Comparison of ENCODE assay signal across 1 cellular context in the genomic region with DNA sequence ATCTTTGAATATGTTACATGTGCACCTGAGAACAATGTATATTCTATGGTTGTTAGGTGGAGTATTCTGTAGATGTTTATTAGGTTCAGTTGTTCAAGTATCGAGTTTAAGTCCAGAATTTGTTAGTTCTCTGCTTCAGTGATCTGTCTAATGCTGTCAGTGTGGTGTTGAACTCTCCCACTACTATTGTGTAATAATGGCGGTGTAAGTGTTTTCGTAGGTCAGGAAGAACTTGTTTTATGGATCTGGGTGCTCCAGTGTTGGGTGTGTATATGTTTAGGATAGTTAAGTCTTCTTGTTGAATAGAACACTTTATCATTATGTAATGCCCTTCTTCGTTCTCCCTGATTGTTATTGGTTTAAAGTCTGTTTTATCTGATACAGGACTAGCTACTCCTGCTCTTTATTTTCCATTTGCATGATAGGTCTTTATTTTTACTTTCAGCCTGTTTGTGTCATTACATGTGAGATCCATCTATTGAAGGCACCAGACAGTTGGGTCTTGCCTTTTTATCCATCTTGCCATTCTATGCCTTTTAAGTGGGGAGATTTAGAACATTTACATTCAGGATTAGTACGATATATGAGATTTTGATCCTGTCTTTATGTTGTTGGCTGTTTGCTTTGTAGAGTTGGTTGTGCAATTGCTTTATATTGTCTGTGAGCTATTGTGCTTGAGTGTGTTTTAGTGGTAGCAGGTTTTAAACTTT.
TF ChIP-seq lines count a peak whose summit lies in the region.

No MANE protein-coding gene starts in this region.

TF ChIP-seq in H1, 55 proteins besides CTCF, POLR2A, EP300 and RAD21:
- TF ChIP-seq TCF12 (IDR thresholded peaks at IDR 0.05; ENCODE audit: low read depth, low read length) (no peak), CBX8 (IDR thresholded peaks at IDR 0.05; ENCODE audit: borderline replicate concordance, low read depth, low read length) (no peak), BACH1 (IDR thresholded peaks at IDR 0.05; ENCODE audit: low read length) (no peak), PHF8 (conservative IDR thresholded peaks at IDR 0.05; ENCODE audit: low read depth, low read length) (no peak), TEAD4 (IDR thresholded peaks at IDR 0.05; ENCODE audit: low read depth, low read length) (no peak), POU5F1 (IDR thresholded peaks at IDR 0.05; ENCODE audit: low read depth, low read length) (no peak), SP4 (IDR thresholded peaks at IDR 0.05; ENCODE audit: low read length) (no peak), SRF (IDR thresholded peaks at IDR 0.05; ENCODE audit: low read depth, low read length) (no peak), RFX5 (IDR thresholded peaks at IDR 0.05; ENCODE audit: borderline replicate concordance, low read depth, low read length) (no peak), BRCA1 (IDR thresholded peaks at IDR 0.05; ENCODE audit: low read depth, low read length) (no peak), GTF2F1 (IDR thresholded peaks at IDR 0.05; ENCODE audit: borderline replicate concordance, low read depth, low read length) (no peak), CEBPB (IDR thresholded peaks at IDR 0.05; ENCODE audit: low read depth, low read length) (no peak), POLR2AphosphoS5 (IDR thresholded peaks at IDR 0.05; ENCODE audit: low read depth, low read length) (no peak), SUZ12 (IDR thresholded peaks at IDR 0.05; ENCODE audit: low read length) (no peak), FOSL1 (IDR thresholded peaks at IDR 0.05; ENCODE audit: insufficient read depth, low read depth, low read length) (no peak), NRF1 (IDR thresholded peaks at IDR 0.05; ENCODE audit: low read depth, low read length) (no peak)
- TF ChIP-seq, protein P1, sequence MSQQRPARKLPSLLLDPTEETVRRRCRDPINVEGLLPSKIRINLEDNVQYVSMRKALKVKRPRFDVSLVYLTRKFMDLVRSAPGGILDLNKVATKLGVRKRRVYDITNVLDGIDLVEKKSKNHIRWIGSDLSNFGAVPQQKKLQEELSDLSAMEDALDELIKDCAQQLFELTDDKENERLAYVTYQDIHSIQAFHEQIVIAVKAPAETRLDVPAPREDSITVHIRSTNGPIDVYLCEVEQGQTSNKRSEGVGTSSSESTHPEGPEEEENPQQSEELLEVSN (IDR thresholded peaks at IDR 0.05), result no peak
- TF ChIP-seq, protein P2, sequence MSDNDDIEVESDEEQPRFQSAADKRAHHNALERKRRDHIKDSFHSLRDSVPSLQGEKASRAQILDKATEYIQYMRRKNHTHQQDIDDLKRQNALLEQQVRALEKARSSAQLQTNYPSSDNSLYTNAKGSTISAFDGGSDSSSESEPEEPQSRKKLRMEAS (IDR thresholded peaks at IDR 0.05), result no peak
- TF ChIP-seq, protein P3, sequence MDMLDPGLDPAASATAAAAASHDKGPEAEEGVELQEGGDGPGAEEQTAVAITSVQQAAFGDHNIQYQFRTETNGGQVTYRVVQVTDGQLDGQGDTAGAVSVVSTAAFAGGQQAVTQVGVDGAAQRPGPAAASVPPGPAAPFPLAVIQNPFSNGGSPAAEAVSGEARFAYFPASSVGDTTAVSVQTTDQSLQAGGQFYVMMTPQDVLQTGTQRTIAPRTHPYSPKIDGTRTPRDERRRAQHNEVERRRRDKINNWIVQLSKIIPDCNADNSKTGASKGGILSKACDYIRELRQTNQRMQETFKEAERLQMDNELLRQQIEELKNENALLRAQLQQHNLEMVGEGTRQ (IDR thresholded peaks at IDR 0.05; ENCODE audit: low read length), result no peak
